In genomic region chr12:65962921-65963883, GRCh38 we compare ENCODE assay signal across 8 cellular contexts.
DNase-seq lines count a peak whose midpoint lies in the region; ATAC-seq and TF ChIP-seq lines count a peak whose summit lies in the region.

No MANE protein-coding gene starts in this region.

- ATAC-seq in WTC11 = peak; percentile 94
- ATAC-seq in HG02798 (IDR thresholded peaks at IDR 0.05; ENCODE audit: poor library complexity, unreplicated experiment) = no peak

- intact Hi-C loops in Calu3 (cut with micrococcal nuclease; ENCODE audit: unreplicated experiment) = no loop called here

- no peak overlapping the region for H3K27ac Mint-ChIP-seq in Calu3 (ENCODE audit: unreplicated experiment)
- H3K27ac Mint-ChIP-seq in WTC11 = peak overlapping the region; percentile 59; the same call in 1 of the 2 replicates

- POLR2A ChIA-PET in WTC11 (lab: Charles Lee) = no interaction called here
- POLR2A ChIA-PET in RWPE1 (lab: Yijun Ruan, JAX; ENCODE audit: low non-redundant PET) = no interaction called here

- H3K27me3 Mint-ChIP-seq in Calu3 (ENCODE audit: unreplicated experiment) (no peaks in the 10 kb centered on the region), WTC11 (ENCODE audit: low read depth) (no peaks in the 10 kb centered on the region)

- H3K4me3 ChIP-seq in H7 (ENCODE audit: insufficient read depth, low read depth, low read length) = no peak overlapping the region

- H3K36me3 Mint-ChIP-seq in Calu3 (ENCODE audit: insufficient read depth, unreplicated experiment) = peaks cover 19% of the 10 kb centered on the region
- peaks cover 16% of the 10 kb centered on the region for H3K36me3 Mint-ChIP-seq in WTC11

- H3K27ac ChIP-seq in RWPE1 = no peak overlapping the region

- TF ChIP-seq CTCF in Calu3 (IDR thresholded peaks at IDR 0.05; ENCODE audit: unreplicated experiment) (peak; percentile 29), WTC11 (IDR thresholded peaks at IDR 0.05) (no peak), RWPE1 (conservative IDR thresholded peaks at IDR 0.05; ENCODE audit: low read depth) (no peak)

- H3K4me3 Mint-ChIP-seq in Calu3 (ENCODE audit: low read depth, unreplicated experiment) = no peak overlapping the region
- H3K4me3 Mint-ChIP-seq in WTC11 = no peak overlapping the region

- BruUV-seq in Calu3 (replicated peaks; lab: Mats Ljungman, UMichigan) = no TSS peak

- H3K27me3 ChIP-seq in H7 (ENCODE audit: control insufficient read depth, insufficient read depth, low read length) = no peaks in the 10 kb centered on the region

- CTCF ChIA-PET in Calu3 (lab: Charles Lee) = no interaction called here
- CTCF ChIA-PET in WTC11 (lab: Charles Lee) = interaction anchor here (0.8 kb wide), 1 partner anchor 51 kb away, joined by 3 read pairs; no protein-coding TSS in a partner anchor
- CTCF ChIA-PET in RWPE1 (lab: Yijun Ruan, JAX) = no interaction called here

- DNase-seq in Calu3 (peak; percentile 47), H7 (peak; percentile 30), WTC11 (ENCODE audit: low spot score) (peak; percentile 72), left kidney (ENCODE audit: low read depth, low spot score) (peak; percentile 65), RWPE1 (ENCODE audit: low spot score) (no peak), cortex of kidney (lab: John Stamatoyannopoulos, UW) (no peak), NCI-H510A treated with DMSO at 0.1 percent for 48 hours (lab: John Stamatoyannopoulos, UW) (no peak)

- H3K9me3 Mint-ChIP-seq in Calu3 (ENCODE audit: low read depth, unreplicated experiment) (no peaks in the 10 kb centered on the region), WTC11 (no peaks in the 10 kb centered on the region)

- H3K36me3 ChIP-seq in H7 (replicated peaks; ENCODE audit: control insufficient read depth, insufficient read depth, low read length) = no peaks in the 10 kb centered on the region

- H3K4me1 Mint-ChIP-seq in Calu3 (ENCODE audit: low read depth, unreplicated experiment) (peaks cover 27% of the 10 kb centered on the region), WTC11 (peaks cover 45% of the 10 kb centered on the region)

TF ChIP-seq in WTC11, 78 proteins besides CTCF, POLR2A, EP300 and RAD21:
- no peak for TF ChIP-seq ZNF138 (CRISPR knock-in tag; conservative IDR thresholded peaks at IDR 0.05)
- TF ChIP-seq ZNF532 (CRISPR knock-in tag; IDR thresholded peaks at IDR 0.05; ENCODE audit: borderline replicate concordance) = 0 out of 2 replicates have a peak, but pooled peaks have one; percentile 28

Comparison
In these comparisons a context has a peak if more than half of its experiments do, and no peak if none do; other contexts are left out.
1. DNase-seq: peak in Calu3 (single experiment), H7 (single experiment), WTC11 (single experiment) and left kidney (single experiment); none in RWPE1 (single experiment), cortex of kidney (single experiment) and NCI-H510A treated with DMSO at 0.1 percent for 48 hours (single experiment).